ENCODE assay signal across 18 cellular contexts in genomic region chr5:111813520-111813919, GRCh38.
"Had no signal": no experiment of that assay in that cellular context is flagged by ENCODE, and none has a peak within 500 bp of the region (broad histone marks: within the 10 kb centered on the region; RNA-seq: fewer than 3 reads in every experiment).

No MANE protein-coding gene starts in this region.

- H3K4me3 Mint-ChIP-seq: naive thymus-derived CD8-positive, alpha-beta T cell had no signal

- H3K36me3 Mint-ChIP-seq: naive thymus-derived CD8-positive, alpha-beta T cell had no signal

- DNase-seq: effector memory CD4-positive, alpha-beta T cell; heart left ventricle; hippocampal formation; kidney glomerular epithelial cell; mucosa of descending colon; naive thymus-derived CD8-positive, alpha-beta T cell; psoas muscle; stimulated activated naive CD8-positive, alpha-beta T cell treated with anti-CD3 and anti-CD28 coated beads, Interleukin-15, Interleukin-2, amounts not matched to agents 100 U/mL and 50 U/mL, for 24 hours; thyroid gland; upper lobe of left lung; uterus had no signal

- H3K27ac Mint-ChIP-seq: naive thymus-derived CD8-positive, alpha-beta T cell had no signal

- H3K36me3 ChIP-seq: heart left ventricle, neutrophil, suprapubic skin, thyroid gland, upper lobe of left lung, uterus had no signal

- H3K27me3 ChIP-seq: heart left ventricle, neutrophil, suprapubic skin, thyroid gland, upper lobe of left lung, uterus had no signal

- H3K4me1 Mint-ChIP-seq: naive thymus-derived CD8-positive, alpha-beta T cell had no signal

- H3K4me3 ChIP-seq: heart left ventricle, mucosa of descending colon, psoas muscle, suprapubic skin, thyroid gland, upper lobe of left lung, uterus had no signal

- H3K27ac ChIP-seq: heart left ventricle, neutrophil, psoas muscle, suprapubic skin, thyroid gland, upper lobe of left lung, uterus had no signal

- FAIRE-seq: endometrium, frontal cortex, islet of Langerhans had no signal

- H3K4me1 ChIP-seq: heart left ventricle, psoas muscle, suprapubic skin, thyroid gland, upper lobe of left lung, uterus had no signal

- ATAC-seq: esophagus mucosa; heart left ventricle; mucosa of descending colon; naive thymus-derived CD8-positive, alpha-beta T cell; psoas muscle; sciatic nerve; stimulated activated naive CD8-positive, alpha-beta T cell treated with anti-CD3 and anti-CD28 coated beads, Interleukin-15, Interleukin-2, amounts not matched to agents 100 U/mL and 50 U/mL, for 24 hours had no signal

- H3K9me3 ChIP-seq: heart left ventricle, mucosa of descending colon, neutrophil, psoas muscle, suprapubic skin, thyroid gland, upper lobe of left lung, uterus had no signal
